24 cellular contexts compared by ENCODE assay signal in the genomic region with DNA sequence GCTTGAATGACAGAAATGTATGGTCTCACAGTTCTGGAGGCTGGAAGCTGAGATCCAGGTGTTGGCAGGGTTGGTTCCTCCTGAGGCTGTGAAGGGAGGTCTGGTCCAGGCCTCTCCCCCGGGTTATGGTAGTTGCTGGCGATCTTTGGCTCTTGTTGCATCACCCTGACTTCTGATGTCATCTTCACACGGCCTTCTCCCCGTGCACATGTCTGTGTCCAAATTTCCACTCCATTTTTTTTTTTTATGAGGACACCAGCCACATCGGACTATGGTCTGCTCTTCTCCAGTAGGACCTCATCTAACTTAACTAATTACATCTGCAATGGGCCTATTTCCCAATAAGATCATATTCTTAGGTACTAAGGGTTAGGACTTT.
DNase-seq lines count a peak whose midpoint lies in the region; ATAC-seq, FAIRE-seq and TF ChIP-seq lines count a peak whose summit lies in the region.
"Had no signal": no experiment of that assay in that cellular context is flagged by ENCODE, and none has a peak within 500 bp of the region (broad histone marks: within the 10 kb centered on the region; RNA-seq: fewer than 3 reads in every experiment).

No MANE protein-coding gene starts in this region.

- H3K4me1 ChIP-seq in right lobe of liver, result peaks cover 0 to 20% (median 6%) of the 10 kb centered on the region in 4 donors
- H3K4me1 ChIP-seq: BE2C had no signal

- intact Hi-C loops in right lobe of liver (cut with DNase I), result no loop called here

- H3K4me1 Mint-ChIP-seq in chondrocyte (ENCODE audit: low read depth) (peaks cover 22% of the 10 kb centered on the region), glutamatergic neuron (ENCODE audit: low read depth, unreplicated experiment) (peaks cover 21% of the 10 kb centered on the region)
- H3K4me1 Mint-ChIP-seq: CD4-positive, CD25-positive, alpha-beta regulatory T cell; CD8-positive, alpha-beta memory T cell had no signal

- no peak for TF ChIP-seq POLR2A in right lobe of liver (IDR thresholded peaks at IDR 0.05)

- peak; percentile 28 to 68 (median 36) for ATAC-seq in right lobe of liver

- H3K4me3 Mint-ChIP-seq in chondrocyte (ENCODE audit: unreplicated experiment), result no peak overlapping the region
- no peak overlapping the region for H3K4me3 Mint-ChIP-seq in glutamatergic neuron (ENCODE audit: unreplicated experiment)
- H3K4me3 Mint-ChIP-seq: CD4-positive, CD25-positive, alpha-beta regulatory T cell; CD8-positive, alpha-beta memory T cell; HFFc6; IgD-negative memory B cell had no signal

- no peak for FAIRE-seq in HTR-8/SVneo (lab: Jason Lieb, UNC)
- FAIRE-seq: A204.1, G401.6, GM12891, GM19239, H54 had no signal

- peak overlapping the region; percentile 91 for H3K27ac Mint-ChIP-seq in chondrocyte (ENCODE audit: unreplicated experiment)
- peak overlapping the region; percentile 49 for H3K27ac Mint-ChIP-seq in glutamatergic neuron (ENCODE audit: unreplicated experiment)
- H3K27ac Mint-ChIP-seq: CD4-positive, CD25-positive, alpha-beta regulatory T cell; HFFc6 had no signal

- no peaks in the 10 kb centered on the region for H3K27me3 ChIP-seq in right lobe of liver

- H3K9me3 Mint-ChIP-seq in chondrocyte (ENCODE audit: low read depth) (peaks cover 4% of the 10 kb centered on the region), glutamatergic neuron (ENCODE audit: unreplicated experiment) (peaks cover 10% of the 10 kb centered on the region)
- H3K9me3 Mint-ChIP-seq: CD8-positive, alpha-beta memory T cell; HFFc6 had no signal

- H3K9me3 ChIP-seq in right lobe of liver, result no peaks in the 10 kb centered on the region
- H3K9me3 ChIP-seq: BE2C had no signal

- H3K36me3 ChIP-seq in right lobe of liver, result no peaks in the 10 kb centered on the region
- H3K36me3 ChIP-seq: BE2C had no signal

- H3K4me3 ChIP-seq in right lobe of liver, result no peak overlapping the region
- H3K4me3 ChIP-seq: GM23248 had no signal

- whole genome bisulfite sequencing in right lobe of liver (ENCODE audit: insufficient coverage, low coverage, low lambda C conversion rate, missing lambda C conversion rate), result 54% methylated on average over 5 of the region's 5 CpGs

- TF ChIP-seq CTCF in chondrocyte (IDR thresholded peaks at IDR 0.05), result no peak
- TF ChIP-seq CTCF in glutamatergic neuron (IDR thresholded peaks at IDR 0.05; ENCODE audit: partially characterized antibody, unreplicated experiment), result no peak
- TF ChIP-seq CTCF in right lobe of liver (IDR thresholded peaks at IDR 0.05), result no peak

- H3K36me3 Mint-ChIP-seq in chondrocyte (ENCODE audit: low read depth), result no peaks in the 10 kb centered on the region
- H3K36me3 Mint-ChIP-seq in glutamatergic neuron (ENCODE audit: unreplicated experiment), result peaks cover 32% of the 10 kb centered on the region
- H3K36me3 Mint-ChIP-seq: CD4-positive, CD25-positive, alpha-beta regulatory T cell; CD8-positive, alpha-beta memory T cell; IgD-negative memory B cell had no signal

- H3K27me3 Mint-ChIP-seq in chondrocyte (ENCODE audit: low read depth) (no peaks in the 10 kb centered on the region), glutamatergic neuron (ENCODE audit: unreplicated experiment) (peaks cover 2% of the 10 kb centered on the region)

- peak overlapping the region in 1 of 3 donors; percentile 68 for H3K27ac ChIP-seq in right lobe of liver
- H3K27ac ChIP-seq: GM23248, HL-60 had no signal

- DNase-seq in chondrocyte (ENCODE audit: low spot score), result no peak
- no peak for DNase-seq in glutamatergic neuron
- no peak for DNase-seq in right lobe of liver
- DNase-seq in HTR-8/SVneo (ENCODE audit: insufficient read length, low spot score), result no peak
- DNase-seq in OCI-M2 (lab: John Stamatoyannopoulos, UW; ENCODE audit: unreplicated experiment), result no peak
- DNase-seq in putamen (ENCODE audit: low spot score), result no peak
- DNase-seq: ACHN; BE2C; C1 segment of cervical spinal cord; CD4-positive, CD25-positive, alpha-beta regulatory T cell; CD8-positive, alpha-beta memory T cell; COR-L47; DMS 273 treated with DMSO at 0.1 percent for 48 hours; DMS53; GM23248; HCEC 1CT; HFFc6 had no signal
